Comparison of ENCODE assay signal across 31 cellular contexts in genomic region chr2:28038722-28039121, GRCh38.
"Had no signal": no experiment of that assay in that cellular context is flagged by ENCODE, and none has a peak within 500 bp of the region (broad histone marks: within the 10 kb centered on the region; RNA-seq: fewer than 3 reads in every experiment).

No MANE protein-coding gene starts in this region.

- H3K27me3 ChIP-seq: ascending aorta, cardiac muscle cell, MG63 had no signal

- H3K4me3 ChIP-seq: ascending aorta, cardiac muscle cell, MG63 had no signal

- H3K27ac Mint-ChIP-seq: activated CD4-positive, alpha-beta memory T cell treated with anti-CD3 and anti-CD28 coated beads, Interleukin-2, amount 10 ng/mL, durations not matched to agents 7 days and 5 days; activated CD8-positive, alpha-beta memory T cell treated with anti-CD3 and anti-CD28 coated beads, Interleukin-2, amount 10 ng/mL, durations not matched to agents 7 days and 5 days; activated naive CD8-positive, alpha-beta T cell treated with anti-CD3 and anti-CD28 coated beads, Interleukin-2, amount 10 ng/mL, durations not matched to agents 7 days and 5 days; activated T-helper 2 cell treated with anti-CD3 and anti-CD28 coated beads, Interferon-gamma antibody, Interleukin-2, Interleukin-4, amounts not matched to agents 10 μg/mL and 5 μg/mL and 100 μg/mL, durations not matched to agents 14 hours and 24 hours and 36 hours had no signal

- ATAC-seq: activated CD8-positive, alpha-beta memory T cell treated with anti-CD3 and anti-CD28 coated beads, Interleukin-2, amount 10 ng/mL, durations not matched to agents 7 days and 5 days; Panc1; SK-N-SH treated with all-trans-retinoic acid at 6 μM for 48 hours had no signal

- H3K9me3 Mint-ChIP-seq: activated T-helper 2 cell treated with anti-CD3 and anti-CD28 coated beads, Interferon-gamma antibody, Interleukin-2, Interleukin-4, amounts not matched to agents 10 μg/mL and 5 μg/mL and 100 μg/mL, durations not matched to agents 14 hours and 24 hours and 36 hours had no signal

- H3K9me3 ChIP-seq: ascending aorta, MG63 had no signal

- H3K36me3 ChIP-seq: ascending aorta, cardiac muscle cell, MG63, WERI-Rb-1 had no signal

- DNase-seq: activated CD4-positive, alpha-beta memory T cell treated with anti-CD3 and anti-CD28 coated beads, Interleukin-2, amount 10 ng/mL, durations not matched to agents 7 days and 5 days; activated CD4-positive, alpha-beta T cell treated with anti-CD3 and anti-CD28 coated beads for 1 hour; activated CD4-positive, alpha-beta T cell treated with anti-CD3 and anti-CD28 coated beads for 48 hours; activated CD4-positive, CD25-positive, alpha-beta regulatory T cell; activated CD8-positive, alpha-beta memory T cell treated with anti-CD3 and anti-CD28 coated beads for 24 hours; activated CD8-positive, alpha-beta memory T cell treated with anti-CD3 and anti-CD28 coated beads, Interleukin-2, amount 10 ng/mL, durations not matched to agents 7 days and 5 days; activated CD8-positive, alpha-beta memory T cell treated with anti-CD3 and anti-CD28 coated beads, Interleukin-2, amount 50 U/mL, for 48 hours; activated gamma-delta T cell; activated naive CD4-positive, alpha-beta T cell treated with Interleukin-2 at 50 U/mL for 16 hours; activated naive CD8-positive, alpha-beta T cell treated with anti-CD3 and anti-CD28 coated beads, Interleukin-2, amount 10 ng/mL, durations not matched to agents 7 days and 5 days; amygdala; Kasumi-1; KG1; MG63; NCI-H1048; NCI-H1105 treated with DMSO at 0.1 percent for 48 hours; NCI-H1436 treated with DMSO at 0.1 percent for 48 hours; NCI-H187; NCI-H2029 treated with DMSO at 0.1 percent for 48 hours; NCI-H2107; NCI-H2171 treated with DMSO at 0.1 percent for 48 hours; NCI-H2227 treated with DMSO at 0.1 percent for 48 hours; NCI-H446; SIG-M5; T1000; WERI-Rb-1 had no signal

- H3K27me3 Mint-ChIP-seq: activated CD4-positive, alpha-beta memory T cell treated with anti-CD3 and anti-CD28 coated beads, Interleukin-2, amount 10 ng/mL, durations not matched to agents 7 days and 5 days; activated CD8-positive, alpha-beta memory T cell treated with anti-CD3 and anti-CD28 coated beads, Interleukin-2, amount 10 ng/mL, durations not matched to agents 7 days and 5 days; activated naive CD8-positive, alpha-beta T cell treated with anti-CD3 and anti-CD28 coated beads, Interleukin-2, amount 10 ng/mL, durations not matched to agents 7 days and 5 days had no signal

- H3K4me3 Mint-ChIP-seq: activated CD4-positive, alpha-beta memory T cell treated with anti-CD3 and anti-CD28 coated beads, Interleukin-2, amount 10 ng/mL, durations not matched to agents 7 days and 5 days; activated CD8-positive, alpha-beta memory T cell treated with anti-CD3 and anti-CD28 coated beads, Interleukin-2, amount 10 ng/mL, durations not matched to agents 7 days and 5 days; activated naive CD8-positive, alpha-beta T cell treated with anti-CD3 and anti-CD28 coated beads, Interleukin-2, amount 10 ng/mL, durations not matched to agents 7 days and 5 days had no signal

- H3K27ac ChIP-seq: ascending aorta, WERI-Rb-1 had no signal
